In genomic region chr14:105450123-105450505, GRCh38 we compare ENCODE assay signal across 10 cellular contexts. TPM values are rescaled to one million over a fixed set of nuclear protein-coding genes. Genes with fewer than 3 reads are reported as not detected.
"Had no signal": no experiment of that assay in that cellular context is flagged by ENCODE, and none has a peak within 500 bp of the region (broad histone marks: within the 10 kb centered on the region; RNA-seq: fewer than 3 reads in every experiment).

No MANE protein-coding gene starts in this region.

- H3K9ac ChIP-seq: KMS-11 had no signal

- H3K9me3 ChIP-seq: HAP-1 had no signal

- ATAC-seq: GM23338, HCT116 had no signal

- H2AFZ ChIP-seq: GM23338 had no signal

- H3K4me2 ChIP-seq: GM23338, KMS-11 had no signal

- H3K4me1 ChIP-seq: HAP-1 had no signal

- H3K4me3 ChIP-seq: GM23338, HAP-1 had no signal

- H3K27ac ChIP-seq: HL-60, KMS-11 had no signal

- DNase-seq: H7, HFFc6, KBM-7 had no signal

RNA-seq across cellular contexts. Expression of gene CRIP1, which starts 36.6 kb away (rescaled TPM):
- total RNA-seq: H4 had no signal

RNA-seq across cellular contexts. Expression of gene TEX22, which starts 51.8 kb away (rescaled TPM):
- total RNA-seq: HT1080 had no signal
